In genomic region chr6:46254331-46254730, GRCh38 we compare ENCODE assay signal across 20 cellular contexts.
DNase-seq lines count a peak whose midpoint lies in the region; TF ChIP-seq lines count a peak whose summit lies in the region.
"Had no signal": no experiment of that assay in that cellular context is flagged by ENCODE, and none has a peak within 500 bp of the region (broad histone marks: within the 10 kb centered on the region; RNA-seq: fewer than 3 reads in every experiment).

No MANE protein-coding gene starts in this region.

- POLR2A ChIA-PET in HEK293T (lab: Yijun Ruan, JAX): no interaction called here

- WGBS in lower leg skin, 2 donors: 52 to 61% methylated on average over 1 of the region's 1 CpG

- no peaks in the 10 kb centered on the region for H4K20me1 ChIP-seq in OCI-LY3 (ENCODE audit: insufficient read depth, low read length)

- no peak overlapping the region for H2AFZ ChIP-seq in OCI-LY3 (ENCODE audit: low read depth, low read length)

- no peak overlapping the region for H3K9ac ChIP-seq in OCI-LY3 (ENCODE audit: low read length)

- CTCF ChIA-PET in HEK293T (lab: Yijun Ruan, JAX): interaction anchor here (0.5 kb wide), 1 partner anchor 9 kb away, joined by 4 read pairs; no protein-coding TSS in a partner anchor

- H3K27ac ChIP-seq in OCI-LY3 (ENCODE audit: low read length): no peak overlapping the region
- H3K27ac ChIP-seq: A549 had no signal

- H3K27me3 ChIP-seq in OCI-LY3 (ENCODE audit: low read depth, low read length): no peaks in the 10 kb centered on the region
- H3K27me3 ChIP-seq: BE2C had no signal

- no peak overlapping the region for H3K4me3 ChIP-seq in OCI-LY3 (ENCODE audit: low read length)
- H3K4me3 ChIP-seq in fibroblast of mammary gland (ENCODE audit: control insufficient read depth, low read depth, low read length): no peak overlapping the region
- H3K4me3 ChIP-seq in lower leg skin (ENCODE audit: low read depth, poor library complexity, severe bottlenecking): no peak overlapping the region
- H3K4me3 ChIP-seq: A549 had no signal

- peak overlapping the region; percentile 8 for H3K4me2 ChIP-seq in OCI-LY3 (ENCODE audit: low read length)
- H3K4me2 ChIP-seq: A549 had no signal

- DNase-seq in GM03348 (ENCODE audit: low spot score): peak; percentile 41
- DNase-seq in fibroblast of mammary gland (ENCODE audit: low read depth): peak; percentile 58
- no peak for DNase-seq in A172 (ENCODE audit: low spot score)
- no peak for DNase-seq in lower leg skin (ENCODE audit: low spot score in 2 of 2)
- no peak for DNase-seq in HEK293T (ENCODE audit: extremely low spot score)
- no peak for DNase-seq in medulla oblongata (ENCODE audit: extremely low spot score)
- DNase-seq: BE2C; C1 segment of cervical spinal cord; CD4-positive, CD25-positive, alpha-beta regulatory T cell; CD8-positive, alpha-beta memory T cell; COR-L47; DMS 273 treated with DMSO at 0.1 percent for 48 hours; DMS53; DND-41; EL; GOT3; H7; KG1 had no signal

- no peaks in the 10 kb centered on the region for H3K79me2 ChIP-seq in OCI-LY3 (ENCODE audit: low read length)

- intact Hi-C loops in lower leg skin (cut with DNase I; ENCODE audit: low total_unique reads): no loop called here

- H3K9me3 ChIP-seq in OCI-LY3 (ENCODE audit: insufficient read depth, low read length): 0 out of 2 replicates have a peak, but pooled peaks cover 4% of the 10 kb centered on the region
- H3K9me3 ChIP-seq: A549, BE2C had no signal

- H3K4me1 ChIP-seq in OCI-LY3 (ENCODE audit: low read length): peaks cover 29% of the 10 kb centered on the region
- H3K4me1 ChIP-seq: A549, BE2C had no signal

- TF ChIP-seq CTCF in OCI-LY3 (IDR thresholded peaks at IDR 0.05; ENCODE audit: low read depth, low read length): no peak
- TF ChIP-seq CTCF in fibroblast of mammary gland (conservative IDR thresholded peaks at IDR 0.05; ENCODE audit: control insufficient read depth, insufficient read depth, low read depth, low read length): no peak
- no peak for TF ChIP-seq CTCF in lower leg skin (IDR thresholded peaks at IDR 0.05)

- no peaks in the 10 kb centered on the region for H3K36me3 ChIP-seq in OCI-LY3 (replicated peaks; ENCODE audit: low read depth, low read length)
- H3K36me3 ChIP-seq: BE2C had no signal

- TF ChIP-seq POLR2A in lower leg skin (IDR thresholded peaks at IDR 0.05): no peak

TF ChIP-seq in HEK293T, 16 proteins besides CTCF, POLR2A, EP300 and RAD21:
- TF ChIP-seq LEF1 (IDR thresholded peaks at IDR 0.05; ENCODE audit: borderline replicate concordance): no peak
- no peak for TF ChIP-seq SUZ12 (IDR thresholded peaks at IDR 0.05)
- TF ChIP-seq TARDBP (IDR thresholded peaks at IDR 0.05): no peak
- no peak for TF ChIP-seq BHLHE40 (IDR thresholded peaks at IDR 0.05; ENCODE audit: borderline replicate concordance)
- no peak for TF ChIP-seq FOXK2 (IDR thresholded peaks at IDR 0.05)
- TF ChIP-seq FOXM1 (IDR thresholded peaks at IDR 0.05; ENCODE audit: borderline replicate concordance): no peak
- no peak for TF ChIP-seq CTBP1 (IDR thresholded peaks at IDR 0.05; ENCODE audit: borderline replicate concordance)
- TF ChIP-seq L3MBTL2 (conservative IDR thresholded peaks at IDR 0.05): no peak
- no peak for TF ChIP-seq ELF4 (IDR thresholded peaks at IDR 0.05)
- TF ChIP-seq SP1 (IDR thresholded peaks at IDR 0.05): no peak
- no peak for TF ChIP-seq ZNF384 (IDR thresholded peaks at IDR 0.05)
- TF ChIP-seq ARNT (IDR thresholded peaks at IDR 0.05): no peak
- no peak for TF ChIP-seq HDGF (IDR thresholded peaks at IDR 0.05; ENCODE audit: borderline replicate concordance)

Comparison
In these comparisons a context has a peak if more than half of its experiments do, and no peak if none do; other contexts are left out.
1. DNase-seq: peak in GM03348 (single experiment) and fibroblast of mammary gland (single experiment); none in A172 (single experiment), lower leg skin (0 of 2), HEK293T (single experiment) and medulla oblongata (single experiment).